In the genomic region with DNA sequence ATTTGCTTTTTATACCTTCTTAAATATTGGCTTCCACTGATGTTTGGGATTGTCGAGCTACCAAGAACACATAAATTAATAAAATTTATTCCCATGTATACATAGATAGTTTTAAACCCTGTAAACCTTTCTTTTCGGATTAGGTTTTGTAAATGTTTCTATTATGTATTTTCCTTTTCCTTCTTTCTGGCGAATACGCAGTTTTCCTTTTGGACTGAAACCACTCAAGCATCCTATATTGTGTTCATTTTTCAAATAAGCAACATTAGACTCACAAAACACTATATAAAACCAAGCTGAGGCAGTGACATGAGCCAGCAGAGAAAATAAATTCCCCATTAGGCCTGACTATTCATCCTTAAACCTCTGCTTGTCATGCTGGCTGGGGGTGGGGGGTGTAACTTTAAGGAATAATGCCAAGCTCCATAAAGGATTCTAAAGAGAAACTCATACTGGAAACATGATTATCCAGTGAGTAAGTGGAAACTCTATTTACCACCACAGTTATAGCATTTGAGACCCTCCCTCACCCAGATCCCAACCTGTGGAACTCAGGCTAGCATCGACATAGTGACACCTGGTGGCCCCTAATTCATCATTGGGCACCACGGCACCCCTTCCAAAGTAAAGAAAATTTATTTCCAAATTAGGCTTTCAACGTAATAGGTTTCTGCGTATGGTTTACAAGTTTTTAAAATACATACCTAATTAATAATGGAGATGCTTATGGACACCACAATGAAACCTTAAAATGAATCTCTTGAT, we compare ENCODE assay signal across 29 cellular contexts.
A peak's percentile ranks its signal among the peaks of the same experiment; 100 is the strongest.
DNase-seq lines count a peak whose midpoint lies in the region; ATAC-seq, FAIRE-seq and TF ChIP-seq lines count a peak whose summit lies in the region.
"Had no signal": no experiment of that assay in that cellular context is flagged by ENCODE, and none has a peak within 500 bp of the region (broad histone marks: within the 10 kb centered on the region; RNA-seq: fewer than 3 reads in every experiment).

No MANE protein-coding gene starts in this region.

- H3K27ac Mint-ChIP-seq in GM23338 (no peak overlapping the region), astrocyte (ENCODE audit: unreplicated experiment) (no peak overlapping the region)
- H3K27ac Mint-ChIP-seq: activated CD4-positive, alpha-beta memory T cell treated with anti-CD3 and anti-CD28 coated beads for 36 hours; activated naive CD4-positive, alpha-beta T cell treated with anti-CD3 and anti-CD28 coated beads, Interleukin-2, amount 50 U/mL, for 72 hours; CD8-positive, alpha-beta memory T cell; T-cell had no signal

- H3K9me3 ChIP-seq in astrocyte (ENCODE audit: insufficient read depth, low read depth, low read length) = no peaks in the 10 kb centered on the region
- H3K9me3 ChIP-seq in gastroesophageal sphincter = no peaks in the 10 kb centered on the region
- H3K9me3 ChIP-seq: right lobe of liver, SJSA1, transverse colon had no signal

- no peak for TF ChIP-seq POLR2A in gastroesophageal sphincter (IDR thresholded peaks at IDR 0.05)

- 75 to 83% methylated on average over 6 to 8 of the region's 8 CpGs for WGBS in gastroesophageal sphincter (ENCODE audit: low coverage in 1 of 2), 2 donors

- H3K36me3 ChIP-seq in GM23338 (ENCODE audit: insufficient read depth) (no peaks in the 10 kb centered on the region), astrocyte (ENCODE audit: insufficient read depth, low read length) (no peaks in the 10 kb centered on the region), gastroesophageal sphincter (no peaks in the 10 kb centered on the region)
- H3K36me3 ChIP-seq: right lobe of liver, SJSA1, transverse colon had no signal

- DNase-seq in AG09309 (ENCODE audit: low read depth) (no peak), GM23338 (ENCODE audit: low spot score) (peak; percentile 54), astrocyte (ENCODE audit: low read depth) (no peak), foreskin keratinocyte (no peak), HUDEP-2 (lab: John Stamatoyannopoulos, UW; ENCODE audit: unreplicated experiment in 76 of 76) (no peak), HTR-8/SVneo (ENCODE audit: insufficient read length, low spot score) (no peak)
- DNase-seq: activated CD4-positive, alpha-beta memory T cell treated with anti-CD3 and anti-CD28 coated beads for 36 hours; activated CD4-positive, CD25-positive, alpha-beta regulatory T cell; activated CD8-positive, alpha-beta memory T cell treated with anti-CD3 and anti-CD28 coated beads, Interleukin-2, amount 50 U/mL, for 4 hours; anterior cingulate cortex; caudate nucleus; CD8-positive, alpha-beta memory T cell; dorsolateral prefrontal cortex; glutamatergic neuron; left cardiac atrium; NCI-H1105 treated with DMSO at 0.1 percent for 48 hours; NCI-H2029; NCI-H526 treated with DMSO at 0.1 percent for 48 hours; right lobe of liver; stimulated activated CD4-positive, alpha-beta T cell treated with anti-CD3 and anti-CD28 coated beads, Interleukin-4, amount 100 ng/mL, for 1 hour; T-cell; transverse colon had no signal

- no peaks in the 10 kb centered on the region for H3K4me1 ChIP-seq in GM23338 (ENCODE audit: insufficient read depth)
- H3K4me1 ChIP-seq in astrocyte (ENCODE audit: insufficient read depth, low read length) = no peaks in the 10 kb centered on the region
- no peaks in the 10 kb centered on the region for H3K4me1 ChIP-seq in foreskin keratinocyte
- no peaks in the 10 kb centered on the region for H3K4me1 ChIP-seq in gastroesophageal sphincter
- H3K4me1 ChIP-seq: right lobe of liver, SJSA1, transverse colon had no signal

- H3F3A ChIP-seq in GM23338 (replicated peaks; ENCODE audit: low read depth) = no peaks in the 10 kb centered on the region

- H3K9me2 ChIP-seq in GM23338 (ENCODE audit: insufficient read depth) = peaks cover 4% of the 10 kb centered on the region; the same call in 1 of the 2 replicates

- no peak for TF ChIP-seq EP300 in gastroesophageal sphincter (IDR thresholded peaks at IDR 0.05)

- no peaks in the 10 kb centered on the region for H3K36me3 Mint-ChIP-seq in GM23338 (ENCODE audit: low read depth)
- H3K36me3 Mint-ChIP-seq in astrocyte (ENCODE audit: low read depth, unreplicated experiment) = peaks cover 4% of the 10 kb centered on the region
- H3K36me3 Mint-ChIP-seq: activated CD4-positive, alpha-beta memory T cell treated with anti-CD3 and anti-CD28 coated beads for 36 hours; activated naive CD4-positive, alpha-beta T cell treated with anti-CD3 and anti-CD28 coated beads, Interleukin-2, amount 50 U/mL, for 72 hours; CD8-positive, alpha-beta memory T cell; T-cell had no signal

- peaks cover 3% of the 10 kb centered on the region for H3K27me3 Mint-ChIP-seq in GM23338 (ENCODE audit: insufficient read depth, low read depth, poor library complexity)
- H3K27me3 Mint-ChIP-seq in astrocyte (ENCODE audit: low read depth, unreplicated experiment) = no peaks in the 10 kb centered on the region

- H2AFZ ChIP-seq in GM23338 (no peak overlapping the region), astrocyte (ENCODE audit: low read depth, low read length) (no peak overlapping the region)

- H3K4me3 ChIP-seq in AG09309 (ENCODE audit: control insufficient read depth, low read depth, low read length) = no peak overlapping the region
- H3K4me3 ChIP-seq in GM23338 = no peak overlapping the region
- H3K4me3 ChIP-seq in astrocyte (ENCODE audit: insufficient read depth, low read depth, low read length) = no peak overlapping the region
- no peak overlapping the region for H3K4me3 ChIP-seq in gastroesophageal sphincter
- H3K4me3 ChIP-seq: dorsolateral prefrontal cortex, right lobe of liver, SJSA1, transverse colon had no signal

- no peaks in the 10 kb centered on the region for H3K9me3 Mint-ChIP-seq in GM23338
- peaks cover 3% of the 10 kb centered on the region for H3K9me3 Mint-ChIP-seq in astrocyte (ENCODE audit: unreplicated experiment)
- H3K9me3 Mint-ChIP-seq: activated CD4-positive, alpha-beta memory T cell treated with anti-CD3 and anti-CD28 coated beads for 36 hours; activated naive CD4-positive, alpha-beta T cell treated with anti-CD3 and anti-CD28 coated beads, Interleukin-2, amount 50 U/mL, for 72 hours; CD8-positive, alpha-beta memory T cell; T-cell had no signal

- ATAC-seq in GM23338 = peak; percentile 71
- ATAC-seq in foreskin keratinocyte = no peak
- ATAC-seq in gastroesophageal sphincter = no peak
- no peak for ATAC-seq in HG03139 (IDR thresholded peaks at IDR 0.05; ENCODE audit: unreplicated experiment)
- ATAC-seq: activated naive CD4-positive, alpha-beta T cell treated with anti-CD3 and anti-CD28 coated beads, Interleukin-2, amount 50 U/mL, for 72 hours; left cardiac atrium; right lobe of liver; T-cell had no signal

- H3K27me3 ChIP-seq in GM23338 (ENCODE audit: insufficient read depth) (no peaks in the 10 kb centered on the region), astrocyte (ENCODE audit: insufficient read depth, low read length) (no peaks in the 10 kb centered on the region), foreskin keratinocyte (no peaks in the 10 kb centered on the region), gastroesophageal sphincter (no peaks in the 10 kb centered on the region)
- H3K27me3 ChIP-seq: dorsolateral prefrontal cortex, right lobe of liver, SJSA1, transverse colon had no signal

- no peaks in the 10 kb centered on the region for H3K4me1 Mint-ChIP-seq in GM23338
- H3K4me1 Mint-ChIP-seq in astrocyte (ENCODE audit: low read depth, unreplicated experiment) = no peaks in the 10 kb centered on the region
- H3K4me1 Mint-ChIP-seq: CD8-positive, alpha-beta memory T cell; neural crest cell; T-cell had no signal

- no peaks in the 10 kb centered on the region for H4K20me1 ChIP-seq in GM23338 (replicated peaks; ENCODE audit: insufficient read depth)
- H4K20me1 ChIP-seq in astrocyte (ENCODE audit: insufficient read depth, low read length) = no peaks in the 10 kb centered on the region

- no peaks in the 10 kb centered on the region for H3K79me2 ChIP-seq in GM23338 (replicated peaks; ENCODE audit: insufficient read depth)
- no peaks in the 10 kb centered on the region for H3K79me2 ChIP-seq in astrocyte (ENCODE audit: insufficient read depth, low read length)

- no peak overlapping the region for H3K4me3 Mint-ChIP-seq in GM23338
- no peak overlapping the region for H3K4me3 Mint-ChIP-seq in astrocyte (ENCODE audit: unreplicated experiment)
- H3K4me3 Mint-ChIP-seq: activated CD4-positive, alpha-beta memory T cell treated with anti-CD3 and anti-CD28 coated beads for 36 hours; CD8-positive, alpha-beta memory T cell; neural crest cell; T-cell had no signal

- H3K27ac ChIP-seq in GM23338 (ENCODE audit: low read depth) (no peak overlapping the region), astrocyte (ENCODE audit: low read depth, low read length) (no peak overlapping the region), foreskin keratinocyte (no peak overlapping the region), gastroesophageal sphincter (no peak overlapping the region)
- H3K27ac ChIP-seq: dorsolateral prefrontal cortex, right lobe of liver, SJSA1, transverse colon had no signal

- TF ChIP-seq CTCF in AG09309 (IDR thresholded peaks at IDR 0.05; ENCODE audit: control insufficient read depth, insufficient read depth, low read depth, low read length, missing control alignments) = peak; percentile 10
- TF ChIP-seq CTCF in GM23338 (conservative IDR thresholded peaks at IDR 0.05; ENCODE audit: low read depth in 2 of 2) = peak; percentile 63 to 75
- peak; percentile 3 for TF ChIP-seq CTCF in astrocyte (IDR thresholded peaks at IDR 0.05; ENCODE audit: insufficient read depth, low read depth, low read length)
- TF ChIP-seq CTCF in foreskin keratinocyte (conservative IDR thresholded peaks at IDR 0.05) = peak; percentile 28
- TF ChIP-seq CTCF in gastroesophageal sphincter (IDR thresholded peaks at IDR 0.05) = no peak

- H3K4me2 ChIP-seq in GM23338 (no peak overlapping the region), astrocyte (ENCODE audit: low read length) (no peak overlapping the region)

- no peak overlapping the region for H3K9ac ChIP-seq in astrocyte (ENCODE audit: low read length)

- no peak for FAIRE-seq in astrocyte (lab: Jason Lieb, UNC)
- no peak for FAIRE-seq in HTR-8/SVneo (lab: Jason Lieb, UNC)
- FAIRE-seq: A204.1, RCC 7860 had no signal

TF ChIP-seq in GM23338, 12 proteins besides CTCF, POLR2A, EP300 and RAD21 (continues in another document):
- TF ChIP-seq STAT1 (IDR thresholded peaks at IDR 0.05; ENCODE audit: unreplicated experiment) (no peak), CREB1 (CRISPR knock-in tag; IDR thresholded peaks at IDR 0.05; ENCODE audit: low read depth) (no peak), EZH2phosphoT487 (IDR thresholded peaks at IDR 0.05; ENCODE audit: unreplicated experiment) (no peak)

Comparison
In these comparisons a context has a peak if more than half of its experiments do, and no peak if none do; other contexts are left out.
1. CTCF ChIP-seq: peak in AG09309 (single experiment), GM23338 (2 of 2), astrocyte (single experiment) and foreskin keratinocyte (single experiment); none in gastroesophageal sphincter (0 of 4).